In genomic region chr1:226100436-226101347, GRCh38 we compare ENCODE assay signal across 8 cellular contexts. TPM values are rescaled to one million over a fixed set of nuclear protein-coding genes. Genes with fewer than 3 reads are reported as not detected.
DNase-seq lines count a peak whose midpoint lies in the region; ATAC-seq, FAIRE-seq and TF ChIP-seq lines count a peak whose summit lies in the region.

No MANE protein-coding gene starts in this region.

- H3K4me3 Mint-ChIP-seq in GM23338: peak overlapping the region; percentile 71

- H3K9ac ChIP-seq in BLaER1 treated with 17β-estradiol and CSF1 and Interleukin-3, amounts not matched to agents 10 nM and 100 nM: no peak overlapping the region; a peak in 1 of 22 replicates
- H3K9ac ChIP-seq in H1 (replicated peaks in 1 of 4; ENCODE audit: extremely low read depth in 1 of 4, low read depth in 3 of 4, low read length in 3 of 4): no peak overlapping the region

- H3K4ac ChIP-seq in H1 (replicated peaks; ENCODE audit: insufficient read length, low read depth, low read length): no peak overlapping the region

- no peak overlapping the region for H3K56ac ChIP-seq in H1 (replicated peaks; ENCODE audit: insufficient read length, low read depth, low read length)

- H4K91ac ChIP-seq in H1 (replicated peaks; ENCODE audit: insufficient read length, low read length): no peak overlapping the region

- intact Hi-C loops in mucosa of descending colon (cut with DNase I, micrococcal nuclease) (no loop called here), tibial artery (cut with DNase I; ENCODE audit: low total_unique reads) (no loop called here)

- H3K27me3 ChIP-seq in BLaER1 treated with 17β-estradiol and CSF1 and Interleukin-3, amounts not matched to agents 10 nM and 100 nM: peaks cover 17 to 24% (median 20%) of the 10 kb centered on the region in 11 experiments
- peaks cover 9% of the 10 kb centered on the region; the same call in 1 of the 2 replicates for H3K27me3 ChIP-seq in GM23338 (ENCODE audit: insufficient read depth)
- H3K27me3 ChIP-seq in H1 (replicated peaks in 1 of 4; ENCODE audit: control insufficient read depth in 3 of 4, extremely low read depth in 1 of 4, insufficient read depth in 3 of 4, low read length in 3 of 4): no peaks in the 10 kb centered on the region; a peak in 1 of 7 replicates
- H3K27me3 ChIP-seq in tibial artery: no peaks in the 10 kb centered on the region

- TF ChIP-seq CTCF in GM23338 (conservative IDR thresholded peaks at IDR 0.05; ENCODE audit: low read depth in 2 of 2): no peak; a peak in 1 of 4 replicates
- no peak for TF ChIP-seq CTCF in H1 (IDR thresholded peaks at IDR 0.05; ENCODE audit: control extremely low read depth in 1 of 3, insufficient read depth in 1 of 3, low read depth in 1 of 3, low read length in 3 of 3)
- no peak for TF ChIP-seq CTCF in mucosa of descending colon (IDR thresholded peaks at IDR 0.05)
- no peak for TF ChIP-seq CTCF in tibial artery (IDR thresholded peaks at IDR 0.05)

- no peaks in the 10 kb centered on the region for H4K20me1 ChIP-seq in BLaER1 treated with 17β-estradiol and CSF1 and Interleukin-3, amounts not matched to agents 10 nM and 100 nM
- no peaks in the 10 kb centered on the region for H4K20me1 ChIP-seq in GM23338 (replicated peaks; ENCODE audit: insufficient read depth)
- H4K20me1 ChIP-seq in H1 (replicated peaks in 1 of 2; ENCODE audit: control insufficient read depth in 1 of 2, insufficient read depth in 2 of 2, low read length in 2 of 2): no peaks in the 10 kb centered on the region

- no peak overlapping the region for H2BK20ac ChIP-seq in H1 (ENCODE audit: low read length)

- no peaks in the 10 kb centered on the region; the same call in 1 of the 2 replicates for H3K23me2 ChIP-seq in H1 (ENCODE audit: low read depth, low read length)

- H3K79me2 ChIP-seq in GM23338 (replicated peaks; ENCODE audit: insufficient read depth) (no peaks in the 10 kb centered on the region), H1 (ENCODE audit: control insufficient read depth in 1 of 2, insufficient read depth in 2 of 2, low read length in 2 of 2) (no peaks in the 10 kb centered on the region)

- no peak overlapping the region for H3K18ac ChIP-seq in H1 (ENCODE audit: extremely low read depth, low read length)

- no peak overlapping the region for H2BK5ac ChIP-seq in H1 (ENCODE audit: low read depth, low read length)

- no peak overlapping the region for H4K5ac ChIP-seq in H1 (ENCODE audit: insufficient read length, low read depth, low read length)

- no peak for TF ChIP-seq RAD21 in H1 (IDR thresholded peaks at IDR 0.05 in 1 of 2, conservative IDR thresholded peaks at IDR 0.05 in 1 of 2; ENCODE audit: low read depth in 2 of 2, low read length in 2 of 2)

- no peak for FAIRE-seq in H1 (lab: Jason Lieb, UNC)

- no peak overlapping the region for H2BK120ac ChIP-seq in H1 (replicated peaks; ENCODE audit: low read depth, low read length)

- H3F3A ChIP-seq in GM23338 (replicated peaks; ENCODE audit: low read depth): no peaks in the 10 kb centered on the region

- no peak overlapping the region for H3K27ac ChIP-seq in BLaER1 treated with 17β-estradiol and CSF1 and Interleukin-3, amounts not matched to agents 10 nM and 100 nM
- H3K27ac ChIP-seq in GM23338 (ENCODE audit: low read depth) (no peak overlapping the region), H1 (ENCODE audit: low read depth, low read length) (no peak overlapping the region), tibial artery (peak overlapping the region in 1 of 2 donors; percentile 31)

- no peak overlapping the region for H3K23ac ChIP-seq in H1 (ENCODE audit: insufficient read length)

- no peak for TF ChIP-seq EP300 in H1 (IDR thresholded peaks at IDR 0.05; ENCODE audit: borderline replicate concordance in 1 of 2, low read depth in 2 of 2, low read length in 2 of 2)

- peaks cover 0 to 12% (median 2%) of the 10 kb centered on the region in 10 experiments; a peak in 5 of 20 replicates for H3K4me1 ChIP-seq in BLaER1 treated with 17β-estradiol and CSF1 and Interleukin-3, amounts not matched to agents 10 nM and 100 nM
- peaks cover 25% of the 10 kb centered on the region for H3K4me1 ChIP-seq in GM23338 (ENCODE audit: insufficient read depth)
- peaks cover 4 to 13% (median 8%) of the 10 kb centered on the region in 4 experiments; a peak in 5 of 7 replicates for H3K4me1 ChIP-seq in H1 (replicated peaks in 1 of 4; ENCODE audit: control insufficient read depth in 3 of 4, insufficient read depth in 4 of 4, low read length in 3 of 4)
- H3K4me1 ChIP-seq in mucosa of descending colon (ENCODE audit: low read depth): peaks cover 5% of the 10 kb centered on the region
- H3K4me1 ChIP-seq in tibial artery: peaks cover 0 to 10% (median 0%) of the 10 kb centered on the region in 4 donors

- H3K9me2 ChIP-seq in GM23338 (ENCODE audit: insufficient read depth): no peaks in the 10 kb centered on the region

- peak overlapping the region in 2 of 10 experiments; percentile 19 to 22; a peak in 1 of 20 replicates for H3K4me3 ChIP-seq in BLaER1 treated with 17β-estradiol and CSF1 and Interleukin-3, amounts not matched to agents 10 nM and 100 nM
- H3K4me3 ChIP-seq in GM23338 (peak overlapping the region; percentile 59), H1 (ENCODE audit: extremely low read depth in 1 of 4, insufficient read depth in 2 of 4, low read depth in 3 of 4, low read length in 4 of 4) (peak overlapping the region; percentile 27 to 63 (median 41); a peak in 7 of 8 replicates), mucosa of descending colon (no peak overlapping the region), tibial artery (peak overlapping the region; percentile 38 to 49)

- H3K79me1 ChIP-seq in H1 (ENCODE audit: low read depth, low read length): no peaks in the 10 kb centered on the region

- H3K4me1 Mint-ChIP-seq in GM23338: peaks cover 37% of the 10 kb centered on the region

- no peak overlapping the region for H4K8ac ChIP-seq in H1 (ENCODE audit: extremely low read depth, insufficient read depth, low read length)

- no peak overlapping the region for H3K27ac Mint-ChIP-seq in GM23338

- no peak overlapping the region for H2BK12ac ChIP-seq in H1 (ENCODE audit: low read depth, low read length)

- POLR2A ChIA-PET in H1 (lab: Charles Lee; ENCODE audit: partially characterized antibody): interaction anchor here (0.6 to 5.1 kb wide), 9 partner anchors 9 to 99 kb away, joined by 3 to 30 read pairs (median 4); partner anchors contain the start of gene H3-3A

- H2AFZ ChIP-seq in GM23338 (no peak overlapping the region), H1 (ENCODE audit: low read length) (no peak overlapping the region)

- peak; percentile 73 for DNase-seq in GM23338 (ENCODE audit: low spot score)
- DNase-seq in activated CD4-positive, alpha-beta T cell treated with anti-CD3 and anti-CD28 coated beads for 48 hours: peak; percentile 59
- no peak for DNase-seq in H1 (ENCODE audit: low read depth in 1 of 2, low spot score in 2 of 2)
- peak; percentile 54 to 59 (median 57) for DNase-seq in mucosa of descending colon
- no peak for DNase-seq in tibial artery
- DNase-seq in NCI-H187 treated with DMSO at 0.1 percent for 48 hours (lab: John Stamatoyannopoulos, UW): no peak

- no peaks in the 10 kb centered on the region for H3K36me3 Mint-ChIP-seq in GM23338 (ENCODE audit: low read depth)

- ATAC-seq in GM23338 (peak; percentile 54), mucosa of descending colon (peak; percentile 63), HG02588 (IDR thresholded peaks at IDR 0.05; ENCODE audit: unreplicated experiment) (no peak)

- no peak overlapping the region for H2AK5ac ChIP-seq in H1 (ENCODE audit: low read depth, low read length)

- no peak overlapping the region for H3K14ac ChIP-seq in H1 (ENCODE audit: insufficient read length)

- CTCF ChIA-PET in H1 (lab: Charles Lee; ENCODE audit: partially characterized antibody): interaction anchor here (0.6 to 3.6 kb wide), 5 partner anchors 22 to 341 kb away, joined by 3 to 14 read pairs (median 6); no protein-coding TSS in a partner anchor

- H3K36me3 ChIP-seq in BLaER1 treated with 17β-estradiol and CSF1 and Interleukin-3, amounts not matched to agents 10 nM and 100 nM: no peaks in the 10 kb centered on the region
- H3K36me3 ChIP-seq in GM23338 (ENCODE audit: insufficient read depth) (no peaks in the 10 kb centered on the region), H1 (ENCODE audit: control insufficient read depth in 2 of 4, insufficient read depth in 4 of 4, low read length in 3 of 4) (no peaks in the 10 kb centered on the region), mucosa of descending colon (ENCODE audit: low read depth) (no peaks in the 10 kb centered on the region), tibial artery (no peaks in the 10 kb centered on the region)

- H3K9me3 ChIP-seq in BLaER1 treated with 17β-estradiol and CSF1 and Interleukin-3, amounts not matched to agents 10 nM and 100 nM (replicated peaks in 1 of 11): no peaks in the 10 kb centered on the region
- H3K9me3 ChIP-seq in H1 (ENCODE audit: insufficient read depth in 2 of 2, low read depth in 1 of 2, low read length in 1 of 2): no peaks in the 10 kb centered on the region
- no peaks in the 10 kb centered on the region for H3K9me3 ChIP-seq in mucosa of descending colon
- no peaks in the 10 kb centered on the region for H3K9me3 ChIP-seq in tibial artery

- H2BK15ac ChIP-seq in H1 (ENCODE audit: low read length): no peak overlapping the region

- TF ChIP-seq POLR2A in H1 (IDR thresholded peaks at IDR 0.05; ENCODE audit: control extremely low read depth in 1 of 2, low read depth in 2 of 2, low read length in 2 of 2): no peak

- peak overlapping the region; percentile 41 to 67 (median 48) for H3K4me2 ChIP-seq in BLaER1 treated with 17β-estradiol and CSF1 and Interleukin-3, amounts not matched to agents 10 nM and 100 nM
- H3K4me2 ChIP-seq in GM23338 (peak overlapping the region; percentile 85), H1 (ENCODE audit: insufficient read depth in 1 of 2, low read depth in 2 of 2, low read length in 2 of 2) (peak overlapping the region; percentile 66 to 79)

- H3K27me3 Mint-ChIP-seq in GM23338 (ENCODE audit: insufficient read depth, low read depth, poor library complexity): peaks cover 12% of the 10 kb centered on the region

- 21% methylated on average over 31 of the region's 32 CpGs; no CpG with 5 or more reads in 1 of the 2 experiments for WGBS in H1 (ENCODE audit: extremely low coverage in 1 of 2, insufficient coverage in 1 of 2, insufficient read length in 1 of 2, insufficient replicate concordance in 2 of 2, low coverage in 1 of 2, low lambda C conversion rate in 2 of 2, missing lambda C conversion rate in 1 of 2), 2 experiments

- H3K9me3 Mint-ChIP-seq in GM23338: no peaks in the 10 kb centered on the region

RNA-seq across cellular contexts. Expression of gene H3-3A, which starts 38.2 kb away (rescaled TPM):
- total RNA-seq in GM23338 (2014; rRNA removed; shearing (Covaris generic)): 913 and 938 TPM in 2 replicates
- 2,407 and 2,643 TPM in 2 replicates for polyA plus RNA-seq in GM23338 (2016; fragmentation: Nextera tagmentation; extraction: Ambion mirVana)
- 1,213 and 1,223 TPM in 2 replicates for total RNA-seq in H1 (2021; fragmentation: NEBNext Ultra II Directional; extraction: Animal tissue kit (Norgen Biotek cat#: 25700))
- polyA plus RNA-seq in H1 (2011; rRNA removed): 760 and 1,157 TPM in 2 replicates
- polyA plus RNA-seq in H1 (2011; cell fraction: cytosol; rRNA removed): 1,155 TPM
- polyA plus RNA-seq in H1 (2011; cell fraction: nucleus; rRNA removed): 408 TPM
- polyA plus RNA-seq in H1 (2012, experiment 1 of 2): 555 to 853 TPM (median 714 TPM) in 4 replicates
- polyA plus RNA-seq in H1 (2012, experiment 2 of 2): 650 TPM
- polyA plus RNA-seq in H1 (2013, experiment 1 of 2): 1,534 TPM
- polyA plus RNA-seq in H1 (2013, experiment 2 of 2): 1,619 TPM
- 222 and 228 TPM in 2 replicates for polyA minus RNA-seq in H1 (2011; rRNA and poly(A)+ RNA removed)
- polyA minus RNA-seq in H1 (2011; cell fraction: cytosol; rRNA and poly(A)+ RNA removed): 287 TPM
- 109 TPM for polyA minus RNA-seq in H1 (2011; cell fraction: nucleus; rRNA and poly(A)+ RNA removed)
- 100 to 1,000 TPM; 466 to 839 (median 627) TPM for total RNA-seq in mucosa of descending colon

Comparison
In these comparisons a context has a peak if more than half of its experiments do, and no peak if none do; other contexts are left out.
1. DNase-seq: peak in GM23338 (single experiment), activated CD4-positive, alpha-beta T cell treated with anti-CD3 and anti-CD28 coated beads for 48 hours (single experiment) and mucosa of descending colon (3 of 3); none in H1 (0 of 2), tibial artery (0 of 2) and NCI-H187 treated with DMSO at 0.1 percent for 48 hours (single experiment).
2. Peak in every context shown above with its lines, with median percentiles within 50 percentile points of each other: H3K4me2 ChIP-seq.